9 cellular contexts compared by ENCODE assay signal in genomic region chr4:51906167-51906647, GRCh38.
DNase-seq lines count a peak whose midpoint lies in the region; ATAC-seq, FAIRE-seq and TF ChIP-seq lines count a peak whose summit lies in the region.
"Had no signal": no experiment of that assay in that cellular context is flagged by ENCODE, and none has a peak within 500 bp of the region (broad histone marks: within the 10 kb centered on the region; RNA-seq: fewer than 3 reads in every experiment).

No MANE protein-coding gene starts in this region.

- no peak for TF ChIP-seq CTCF in GM12878 (IDR thresholded peaks at IDR 0.05 in 2 of 3, conservative IDR thresholded peaks at IDR 0.05 in 1 of 3; ENCODE audit: control insufficient read depth in 2 of 3, extremely low read depth in 1 of 3, insufficient read depth in 1 of 3, low read depth in 3 of 3, low read length in 3 of 3)
- no peak for TF ChIP-seq CTCF in testis (IDR thresholded peaks at IDR 0.05)

- H3K27me3 ChIP-seq in GM12878 (replicated peaks in 1 of 2; ENCODE audit: control insufficient read depth in 2 of 2, insufficient read depth in 2 of 2, low read length in 1 of 2) (no peaks in the 10 kb centered on the region), testis (no peaks in the 10 kb centered on the region)
- H3K27me3 ChIP-seq in CD8-positive, alpha-beta memory T cell (ENCODE audit: insufficient read depth, low read length, poor library complexity, severe bottlenecking), result no peaks in the 10 kb centered on the region
- H3K27me3 ChIP-seq: upper lobe of left lung had no signal

- H3K27me3 Mint-ChIP-seq in CD8-positive, alpha-beta memory T cell, result no peaks in the 10 kb centered on the region

- H3K27ac Mint-ChIP-seq in CD8-positive, alpha-beta memory T cell, result peak overlapping the region in 4 of 8 donors; percentile 33 to 56 (median 51)

- SMC1A ChIA-PET in GM12878 (lab: Charles Lee; ENCODE audit: uncharacterized antibody, unreplicated experiment), result interaction anchor here (1.0 to 4.3 kb wide), 5 partner anchors 10 to 73 kb away, joined by 3 to 19 read pairs (median 4); no protein-coding TSS in a partner anchor

- BruUV-seq in GM12878 (replicated peaks; lab: Mats Ljungman, UMichigan), result no TSS peak

- peak; percentile 52 to 87 for TF ChIP-seq EP300 in GM12878 (IDR thresholded peaks at IDR 0.05; ENCODE audit: borderline replicate concordance in 1 of 2, control insufficient read depth in 1 of 2, low read depth in 2 of 2, low read length in 2 of 2)

- ATAC-seq in GM19351 (IDR thresholded peaks at IDR 0.05; ENCODE audit: unreplicated experiment) (peak; percentile 97), HG03196 (IDR thresholded peaks at IDR 0.05; ENCODE audit: unreplicated experiment) (peak; percentile 97), GM12878 (peak; percentile 98)

- no peak overlapping the region for H3K4me3 Mint-ChIP-seq in CD8-positive, alpha-beta memory T cell

- no peak for TF ChIP-seq RAD21 in GM12878 (IDR thresholded peaks at IDR 0.05; ENCODE audit: insufficient read depth, low read depth, low read length)

- no peaks in the 10 kb centered on the region for H4K20me1 ChIP-seq in GM12878 (ENCODE audit: control insufficient read depth, insufficient read depth)

- 8% methylated on average over 5 of the region's 5 CpGs for WGBS in GM12878 (ENCODE audit: insufficient coverage, insufficient replicate concordance, low lambda C conversion rate, missing lambda C conversion rate)
- 79 to 85% methylated on average over 5 of the region's 5 CpGs for WGBS in testis, 2 donors

- H2AFZ ChIP-seq in GM12878 (ENCODE audit: control insufficient read depth, low read depth, low read length), result no peak overlapping the region

- intact Hi-C loops in GM12878 (cut with micrococcal nuclease; ENCODE audit: unreplicated experiment), result loop anchor here (5.0 kb wide), 1 partner anchor 64 kb away; the partner anchor contains the start of gene DCUN1D4
- intact Hi-C loops in testis (cut with DNase I; ENCODE audit: low total_unique reads), result no loop called here

- peaks cover 2 to 7% of the 10 kb centered on the region in 2 experiments for H3K36me3 ChIP-seq in GM12878 (ENCODE audit: control insufficient read depth in 2 of 2, insufficient read depth in 2 of 2, low read length in 1 of 2)
- no peaks in the 10 kb centered on the region for H3K36me3 ChIP-seq in CD8-positive, alpha-beta memory T cell (ENCODE audit: insufficient read depth, low read length)
- H3K36me3 ChIP-seq in testis (ENCODE audit: low read depth, missing control alignments), result no peaks in the 10 kb centered on the region

- H3K9ac ChIP-seq in GM12878 (ENCODE audit: control insufficient read depth, insufficient read depth, low read length), result no peak overlapping the region

- peaks cover 0 to 6% (median 0%) of the 10 kb centered on the region in 3 donors for H3K4me1 Mint-ChIP-seq in CD8-positive, alpha-beta memory T cell

- peak; percentile 9 for DNase-seq in COLO668 (lab: John Stamatoyannopoulos, UW; ENCODE audit: unreplicated experiment)
- DNase-seq in GM12878 (ENCODE audit: low read depth, low spot score), result peak; percentile 69
- no peak for DNase-seq in NCI-H187 treated with DMSO at 0.1 percent for 48 hours (lab: John Stamatoyannopoulos, UW)
- no peak for DNase-seq in NCI-H510A treated with DMSO at 0.1 percent for 48 hours (lab: John Stamatoyannopoulos, UW)
- DNase-seq in CD8-positive, alpha-beta memory T cell, result no peak
- DNase-seq in testis, result no peak
- DNase-seq: upper lobe of left lung had no signal

- FAIRE-seq in GM12878 (lab: Jason Lieb, UNC), result peak; percentile 76

- no peak overlapping the region for H3K4me2 ChIP-seq in GM12878 (ENCODE audit: control insufficient read depth, insufficient read depth)

- CTCF ChIA-PET in GM12878 (lab: Yijun Ruan, JAX), result interaction anchor here (1.0 to 2.6 kb wide), 6 partner anchors 10 to 120 kb away, joined by 3 to 27 read pairs (median 4); no protein-coding TSS in a partner anchor
- CTCF ChIA-PET in CD8-positive, alpha-beta memory T cell (lab: Charles Lee), result interaction anchor here (0.5 kb wide), 1 partner anchor 8 kb away, joined by 3 read pairs; no protein-coding TSS in a partner anchor

- H3K4me3 ChIP-seq in GM12878 (no peak overlapping the region), testis (no peak overlapping the region)
- H3K4me3 ChIP-seq in CD8-positive, alpha-beta memory T cell (ENCODE audit: low read length), result no peak overlapping the region
- H3K4me3 ChIP-seq: upper lobe of left lung had no signal

- no peaks in the 10 kb centered on the region for H3K9me3 Mint-ChIP-seq in CD8-positive, alpha-beta memory T cell

- peaks cover 14 to 81% (median 33%) of the 10 kb centered on the region in 3 donors for H3K36me3 Mint-ChIP-seq in CD8-positive, alpha-beta memory T cell

- H3K27ac ChIP-seq in GM12878 (ENCODE audit: control insufficient read depth, insufficient read depth) (no peak overlapping the region), testis (no peak overlapping the region)
- no peak overlapping the region for H3K27ac ChIP-seq in CD8-positive, alpha-beta memory T cell (ENCODE audit: low read depth, low read length)

- in situ Hi-C loops in GM12878 (cut with MboI), result no loop called here

- H3K9me3 ChIP-seq in GM12878 (replicated peaks; ENCODE audit: control insufficient read depth, insufficient read depth, low read length) (no peaks in the 10 kb centered on the region), testis (no peaks in the 10 kb centered on the region)
- H3K9me3 ChIP-seq in CD8-positive, alpha-beta memory T cell (ENCODE audit: low read length), result no peaks in the 10 kb centered on the region
- H3K9me3 ChIP-seq: upper lobe of left lung had no signal

- RAD21 ChIA-PET in GM12878 (lab: Charles Lee; ENCODE audit: unreplicated experiment), result interaction anchor here (1.1 to 1.8 kb wide), 3 partner anchors 9 to 343 kb away, joined by 3 to 7 read pairs (median 4); partner anchors contain the start of gene DCUN1D4

- POLR2A ChIA-PET in GM12878 (lab: Charles Lee), result interaction anchor here (0.9 kb wide), 1 partner anchor 10 kb away, joined by 3 read pairs; no protein-coding TSS in a partner anchor
- POLR2A ChIA-PET in CD8-positive, alpha-beta memory T cell (lab: Charles Lee), result no interaction called here

- no peaks in the 10 kb centered on the region for H3K79me2 ChIP-seq in GM12878 (ENCODE audit: control insufficient read depth, insufficient read depth, low read length)

- H3K4me1 ChIP-seq in GM12878 (ENCODE audit: control insufficient read depth, insufficient read depth, low read length), result peaks cover 16% of the 10 kb centered on the region
- H3K4me1 ChIP-seq in CD8-positive, alpha-beta memory T cell (ENCODE audit: insufficient read depth, low read length), result no peaks in the 10 kb centered on the region
- H3K4me1 ChIP-seq in testis, result no peaks in the 10 kb centered on the region

- TF ChIP-seq POLR2A in GM12878 (IDR thresholded peaks at IDR 0.05; ENCODE audit: low read depth, low read length) (no peak), testis (IDR thresholded peaks at IDR 0.05) (no peak)

TF ChIP-seq in GM12878, 131 proteins besides CTCF, POLR2A, EP300 and RAD21 (continues in another document):
- TF ChIP-seq E2F8 (IDR thresholded peaks at IDR 0.05; ENCODE audit: low read depth, partially characterized antibody) (no peak), RELB (IDR thresholded peaks at IDR 0.05; ENCODE audit: low read depth) (peak; percentile 58; the same call in 1 of the 2 replicates), JUNB (IDR thresholded peaks at IDR 0.05) (peak; percentile 90), RCOR1 (conservative IDR thresholded peaks at IDR 0.05; ENCODE audit: low read depth, low read length) (no peak), BCL11A (IDR thresholded peaks at IDR 0.05; ENCODE audit: low read depth, low read length) (peak; percentile 92), ETV6 (conservative IDR thresholded peaks at IDR 0.05 in 1 of 2, IDR thresholded peaks at IDR 0.05 in 1 of 2; ENCODE audit: borderline replicate concordance in 1 of 2, low read depth in 1 of 2) (peak in 1 of 2 experiments; percentile 81; a peak in 1 of 4 replicates), MAX (IDR thresholded peaks at IDR 0.05; ENCODE audit: low read depth, low read length) (peak; percentile 70), KAT2A (conservative IDR thresholded peaks at IDR 0.05; ENCODE audit: control insufficient read depth, low read depth, low read length) (no peak), LARP7 (IDR thresholded peaks at IDR 0.05) (no peak), MTA2 (IDR thresholded peaks at IDR 0.05; ENCODE audit: low read depth) (peak; percentile 83)

Comparison
In these comparisons a context has a peak if more than half of its experiments do, and no peak if none do; other contexts are left out.
1. DNase-seq: peak in COLO668 (single experiment) and GM12878 (single experiment); none in NCI-H187 treated with DMSO at 0.1 percent for 48 hours (single experiment), NCI-H510A treated with DMSO at 0.1 percent for 48 hours (single experiment), CD8-positive, alpha-beta memory T cell (0 of 5) and testis (single experiment).
2. Peak in every context shown above with its lines, with median percentiles within 50 percentile points of each other: ATAC-seq.